9 cellular contexts compared by ENCODE assay signal in the genomic region with DNA sequence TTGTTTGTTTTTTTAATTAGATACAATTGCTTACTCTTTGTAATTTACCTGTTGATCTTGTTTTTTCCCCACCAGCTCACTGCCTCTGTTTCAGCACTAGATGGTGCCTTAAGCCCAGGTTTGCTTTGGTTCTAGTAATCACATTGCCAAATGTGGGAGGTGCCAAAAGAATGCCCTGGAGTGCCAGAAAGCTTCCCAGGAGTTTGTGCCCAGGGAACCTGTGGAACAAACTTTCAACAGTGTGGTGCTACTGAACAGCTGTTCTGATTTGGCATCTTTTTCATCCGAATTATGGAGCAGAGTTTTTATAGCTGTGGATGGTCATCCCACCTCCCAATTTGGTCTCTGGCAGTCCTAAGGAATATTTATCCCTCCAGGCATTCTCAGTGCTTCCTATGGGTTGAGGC.
A peak's percentile ranks its signal among the peaks of the same experiment; 100 is the strongest.
DNase-seq lines count a peak whose midpoint lies in the region; ATAC-seq, FAIRE-seq and TF ChIP-seq lines count a peak whose summit lies in the region.
"Had no signal": no experiment of that assay in that cellular context is flagged by ENCODE, and none has a peak within 500 bp of the region (broad histone marks: within the 10 kb centered on the region; RNA-seq: fewer than 3 reads in every experiment).

No MANE protein-coding gene starts in this region.

- DNase-seq in EL (peak; percentile 75), NAMALWA (ENCODE audit: low spot score) (peak; percentile 10), bronchial epithelial cell (ENCODE audit: low read depth) (peak; percentile 59), midbrain (lab: John Stamatoyannopoulos, UW) (peak; percentile 3), T-helper 1 cell (no peak)
- DNase-seq in stimulated activated CD4-positive, alpha-beta T cell treated with anti-CD3 and anti-CD28 coated beads, Interleukin-4, amount 100 ng/mL, for 1 hour = no peak

- no peaks in the 10 kb centered on the region for H3K36me3 ChIP-seq in bronchial epithelial cell (ENCODE audit: control insufficient read depth, insufficient read depth, low read length)

- ATAC-seq in GM19455 (IDR thresholded peaks at IDR 0.05; ENCODE audit: unreplicated experiment) (no peak), HG02852 (IDR thresholded peaks at IDR 0.05; ENCODE audit: unreplicated experiment) (no peak)

- peak; percentile 61 for TF ChIP-seq CTCF in bronchial epithelial cell (IDR thresholded peaks at IDR 0.05; ENCODE audit: insufficient read depth, low read length, severe bottlenecking)

- H3K4me3 ChIP-seq in bronchial epithelial cell (ENCODE audit: low read depth, low read length) = no peak overlapping the region
- H3K4me3 ChIP-seq: skin epidermis had no signal

- no peaks in the 10 kb centered on the region for H3K27me3 ChIP-seq in bronchial epithelial cell (ENCODE audit: control insufficient read depth, insufficient read depth, low read length)

- FAIRE-seq in bronchial epithelial cell (lab: Jason Lieb, UNC) = no peak

Comparison
In these comparisons a context has a peak if more than half of its experiments do, and no peak if none do; other contexts are left out.
1. DNase-seq: peak in EL (single experiment), NAMALWA (single experiment), bronchial epithelial cell (single experiment) and midbrain (single experiment); none in T-helper 1 cell (0 of 5) and stimulated activated CD4-positive, alpha-beta T cell treated with anti-CD3 and anti-CD28 coated beads, Interleukin-4, amount 100 ng/mL, for 1 hour (single experiment).